9 cellular contexts compared by ENCODE assay signal in the genomic region with DNA sequence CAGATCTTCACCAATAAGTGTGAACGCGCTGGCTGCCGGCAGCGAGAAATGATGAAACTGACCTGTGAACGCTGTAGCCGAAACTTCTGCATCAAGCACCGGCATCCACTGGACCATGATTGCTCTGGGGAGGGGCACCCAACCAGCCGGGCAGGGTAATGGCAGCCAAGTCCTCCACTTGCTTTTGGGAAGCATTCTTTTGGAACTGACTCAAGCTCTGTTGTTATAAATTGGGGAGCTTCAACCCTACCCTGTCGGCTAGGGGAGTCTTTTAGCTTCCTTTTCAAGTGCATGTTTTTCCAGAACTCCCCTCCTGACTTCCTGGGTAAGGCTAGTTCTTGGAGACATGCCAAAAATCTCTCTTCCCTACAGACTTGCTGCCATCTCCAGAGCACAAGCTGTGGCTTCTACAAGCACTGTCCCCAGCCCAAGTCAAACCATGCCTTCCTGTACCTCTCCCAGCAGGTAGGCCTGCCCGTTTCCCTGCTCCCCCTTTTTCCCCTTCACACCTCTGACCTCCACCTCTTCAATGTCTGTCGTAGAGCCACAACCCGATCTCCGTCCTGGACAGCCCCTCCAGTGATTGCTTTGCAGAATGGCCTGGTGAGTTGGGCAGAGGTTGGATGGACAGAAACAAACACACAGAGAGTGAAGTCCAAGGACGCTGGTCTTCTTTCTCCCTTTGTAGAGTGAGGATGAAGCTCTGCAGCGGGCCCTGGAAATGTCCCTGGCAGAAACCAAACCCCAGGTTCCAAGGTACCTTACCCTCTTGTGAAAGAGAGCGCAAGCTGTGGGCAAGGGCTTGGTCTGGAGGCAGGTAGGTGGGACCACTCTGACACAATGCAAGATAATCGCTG. TPM values are rescaled to one million over a fixed set of nuclear protein-coding genes. Genes with fewer than 3 reads are reported as not detected.
DNase-seq lines count a peak whose midpoint lies in the region; ATAC-seq and TF ChIP-seq lines count a peak whose summit lies in the region.
"Had no signal": no experiment of that assay in that cellular context is flagged by ENCODE, and none has a peak within 500 bp of the region (broad histone marks: within the 10 kb centered on the region; RNA-seq: fewer than 3 reads in every experiment).

No MANE protein-coding gene starts in this region.

- peaks cover 32% of the 10 kb centered on the region for H3K36me3 Mint-ChIP-seq in CD8-positive, alpha-beta T cell
- H3K36me3 Mint-ChIP-seq in neural progenitor cell: peaks cover 5% of the 10 kb centered on the region

- peaks cover 46% of the 10 kb centered on the region for H3K4me1 Mint-ChIP-seq in CD8-positive, alpha-beta T cell (ENCODE audit: low read depth)
- peaks cover 19% of the 10 kb centered on the region for H3K4me1 Mint-ChIP-seq in neural progenitor cell

- no peaks in the 10 kb centered on the region for H3K79me2 ChIP-seq in neural progenitor cell (ENCODE audit: low read depth)

- H4K20me1 ChIP-seq in neural progenitor cell (ENCODE audit: low read depth): no peaks in the 10 kb centered on the region

- H3K9me3 Mint-ChIP-seq in CD8-positive, alpha-beta T cell: no peaks in the 10 kb centered on the region
- H3K9me3 Mint-ChIP-seq in neural progenitor cell: peaks cover 4% of the 10 kb centered on the region

- peak overlapping the region; percentile 76 for H3K4me2 ChIP-seq in neural progenitor cell

- DNase-seq in CD8-positive, alpha-beta T cell: no peak
- DNase-seq in NCI-H2227 (lab: John Stamatoyannopoulos, UW; ENCODE audit: unreplicated experiment): peak; percentile 67
- peak; percentile 27 for DNase-seq in dedifferentiated amniotic fluid mesenchymal stem cell (ENCODE audit: extremely low spot score)
- DNase-seq in neural progenitor cell (ENCODE audit: low spot score): no peak
- DNase-seq in hypothalamus (lab: John Stamatoyannopoulos, UW): no peak
- no peak for DNase-seq in GDM1 (lab: John Stamatoyannopoulos, UW)

- CTCF ChIA-PET in CD8-positive, alpha-beta T cell (lab: Charles Lee): interaction anchor here (0.6 to 20.3 kb wide), 10 partner anchors 8 to 86 kb away, joined by 4 to 228 read pairs (median 4); a partner anchor contains a TSS

- H2AFZ ChIP-seq in neural progenitor cell (replicated peaks): no peak overlapping the region

- POLR2A ChIA-PET in CD8-positive, alpha-beta T cell (lab: Charles Lee): interaction anchor here (0.7 to 5.0 kb wide), 9 partner anchors 8 to 109 kb away, joined by 3 to 95 read pairs (median 5); a partner anchor contains a TSS

- H3K4me3 Mint-ChIP-seq in CD8-positive, alpha-beta T cell: peak overlapping the region; percentile 95
- peak overlapping the region; percentile 95 for H3K4me3 Mint-ChIP-seq in neural progenitor cell

- H3K4me3 ChIP-seq in CD8-positive, alpha-beta T cell (ENCODE audit: low read depth, low read length): peak overlapping the region; percentile 68
- peak overlapping the region; percentile 66 for H3K4me3 ChIP-seq in neural progenitor cell

- peaks cover 12% of the 10 kb centered on the region for H3K36me3 ChIP-seq in CD8-positive, alpha-beta T cell (ENCODE audit: insufficient read depth, low read length)
- no peaks in the 10 kb centered on the region for H3K36me3 ChIP-seq in neural progenitor cell

- H3K9ac ChIP-seq in neural progenitor cell: no peak overlapping the region

- H3K9me3 ChIP-seq in CD8-positive, alpha-beta T cell (ENCODE audit: low read length): no peaks in the 10 kb centered on the region
- H3K9me3 ChIP-seq in neural progenitor cell (ENCODE audit: low read depth): no peaks in the 10 kb centered on the region

- H3K27me3 Mint-ChIP-seq in CD8-positive, alpha-beta T cell (ENCODE audit: low read depth): no peaks in the 10 kb centered on the region
- peaks cover 3% of the 10 kb centered on the region for H3K27me3 Mint-ChIP-seq in neural progenitor cell (ENCODE audit: insufficient read depth, low read depth)

- TF ChIP-seq CTCF in CD8-positive, alpha-beta T cell (IDR thresholded peaks at IDR 0.05): no peak
- TF ChIP-seq CTCF in neural progenitor cell (IDR thresholded peaks at IDR 0.05): no peak

- intact Hi-C loops in CD8-positive, alpha-beta T cell (cut with DNase I, micrococcal nuclease): loop anchor here (1.0 to 10.0 kb wide), 6 partner anchors 46 to 493 kb away; a partner anchor contains a TSS

- H3F3A ChIP-seq in neural progenitor cell (ENCODE audit: low read depth): peaks cover 26% of the 10 kb centered on the region

- no peak overlapping the region for H3K27ac ChIP-seq in CD8-positive, alpha-beta T cell (ENCODE audit: low read depth, low read length)
- H3K27ac ChIP-seq in neural progenitor cell: no peak overlapping the region
- H3K27ac ChIP-seq: foreskin keratinocyte had no signal

- peaks cover 48% of the 10 kb centered on the region for H3K4me1 ChIP-seq in CD8-positive, alpha-beta T cell (ENCODE audit: insufficient read depth, low read length)
- H3K4me1 ChIP-seq in neural progenitor cell: peaks cover 7% of the 10 kb centered on the region
- H3K4me1 ChIP-seq: foreskin keratinocyte had no signal

- ATAC-seq in CD8-positive, alpha-beta T cell: no peak
- ATAC-seq in GM18520 (IDR thresholded peaks at IDR 0.05; ENCODE audit: unreplicated experiment) (no peak), HG03175 (IDR thresholded peaks at IDR 0.05; ENCODE audit: unreplicated experiment) (no peak)

- no peaks in the 10 kb centered on the region for H3K27me3 ChIP-seq in CD8-positive, alpha-beta T cell (ENCODE audit: insufficient read depth, low read length)
- no peaks in the 10 kb centered on the region for H3K27me3 ChIP-seq in neural progenitor cell
- H3K27me3 ChIP-seq: foreskin keratinocyte had no signal

- H3K27ac Mint-ChIP-seq in CD8-positive, alpha-beta T cell: peak overlapping the region; percentile 82
- no peak overlapping the region for H3K27ac Mint-ChIP-seq in neural progenitor cell

RNA-seq across cellular contexts. Expression of a gene that starts 1.5 kb away (rescaled TPM):
- total RNA-seq in CD8-positive, alpha-beta T cell: 10 to 100 TPM; 74.3 to 78.7 TPM
- 13.6 and 23.8 TPM in 2 replicates for total RNA-seq in neural progenitor cell (ENCODE audit: low replicate concordance)

RNA-seq across cellular contexts. Expression of a gene that starts 10.6 kb away (rescaled TPM):
- 1 to 10 TPM; 3.4 to 3.5 TPM for total RNA-seq in CD8-positive, alpha-beta T cell
- total RNA-seq in neural progenitor cell (ENCODE audit: low replicate concordance): 14.0 and 14.3 TPM in 2 replicates

RNA-seq across cellular contexts. Expression of a gene that starts 21.3 kb away (rescaled TPM):
- total RNA-seq in CD8-positive, alpha-beta T cell: 100 to 1,000 TPM; 103 to 116 TPM
- total RNA-seq in neural progenitor cell (ENCODE audit: low replicate concordance): 32.7 and 40.3 TPM in 2 replicates

RNA-seq across cellular contexts. Expression of a gene that starts 21.5 kb away (rescaled TPM):
- 10 to 100 TPM; 97.4 to 99.5 TPM for total RNA-seq in CD8-positive, alpha-beta T cell
- total RNA-seq in neural progenitor cell (ENCODE audit: low replicate concordance): 65.9 and 76.3 TPM in 2 replicates

RNA-seq across cellular contexts. Expression of a gene that starts 30.0 kb away (rescaled TPM):
- 10 to 100 TPM; 76.7 to 79.0 TPM for total RNA-seq in CD8-positive, alpha-beta T cell
- total RNA-seq in neural progenitor cell (ENCODE audit: low replicate concordance): 32.9 and 53.5 TPM in 2 replicates

Comparison
In these comparisons a context has a peak if more than half of its experiments do, and no peak if none do; other contexts are left out.
1. DNase-seq: peak in NCI-H2227 (single experiment) and dedifferentiated amniotic fluid mesenchymal stem cell (single experiment); none in CD8-positive, alpha-beta T cell (0 of 7), neural progenitor cell (single experiment), hypothalamus (0 of 51) and GDM1 (single experiment).